ENCODE assay signal across 28 cellular contexts in the genomic region with DNA sequence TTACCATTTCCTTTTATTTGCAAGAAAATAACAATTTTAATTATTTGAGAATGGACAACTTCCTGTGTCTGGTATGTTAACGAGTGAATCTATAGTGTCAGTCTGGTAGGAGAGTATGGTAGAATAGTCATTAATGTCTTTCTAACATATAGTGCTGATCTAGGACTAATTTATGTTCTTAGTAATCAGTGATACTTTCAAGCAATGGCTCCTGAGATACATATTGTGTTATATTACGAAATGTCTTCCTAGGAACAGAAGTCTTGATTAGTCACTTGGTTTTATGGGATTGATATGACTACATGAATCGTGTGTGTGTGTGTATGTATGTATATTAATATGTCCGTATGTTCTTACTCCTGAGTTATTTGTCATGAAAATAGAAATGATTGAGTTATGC.
DNase-seq lines count a peak whose midpoint lies in the region; ATAC-seq, FAIRE-seq and TF ChIP-seq lines count a peak whose summit lies in the region.
"Had no signal": no experiment of that assay in that cellular context is flagged by ENCODE, and none has a peak within 500 bp of the region (broad histone marks: within the 10 kb centered on the region; RNA-seq: fewer than 3 reads in every experiment).

No MANE protein-coding gene starts in this region.

- no peaks in the 10 kb centered on the region for H3K4me1 Mint-ChIP-seq in astrocyte (ENCODE audit: low read depth, unreplicated experiment)
- H3K4me1 Mint-ChIP-seq: H9, T-helper 17 cell, WTC11 had no signal

- H2AFZ ChIP-seq in astrocyte (ENCODE audit: low read depth, low read length), result no peak overlapping the region
- H2AFZ ChIP-seq: parathyroid adenoma had no signal

- TF ChIP-seq CTCF in astrocyte (IDR thresholded peaks at IDR 0.05; ENCODE audit: insufficient read depth, low read depth, low read length), result no peak
- TF ChIP-seq CTCF in foreskin keratinocyte (conservative IDR thresholded peaks at IDR 0.05), result no peak
- no peak for TF ChIP-seq CTCF in dorsolateral prefrontal cortex (IDR thresholded peaks at IDR 0.05 in 54 of 56, conservative IDR thresholded peaks at IDR 0.05 in 2 of 56; ENCODE audit: low read depth in 1 of 56, partially characterized antibody in 56 of 56)

- H3K4me1 ChIP-seq in astrocyte (ENCODE audit: insufficient read depth, low read length) (no peaks in the 10 kb centered on the region), foreskin keratinocyte (peaks cover 11% of the 10 kb centered on the region)
- H3K4me1 ChIP-seq: body of pancreas, parathyroid adenoma, SJCRH30, upper lobe of right lung had no signal

- no peak overlapping the region for H3K27ac Mint-ChIP-seq in astrocyte (ENCODE audit: unreplicated experiment)
- H3K27ac Mint-ChIP-seq: activated CD8-positive, alpha-beta T cell treated with anti-CD3 and anti-CD28 coated beads for 36 hours; activated naive CD4-positive, alpha-beta T cell treated with anti-CD3 and anti-CD28 coated beads, Interleukin-2, amount 50 U/mL, for 72 hours; H9; mesothelial cell of epicardium; natural killer cell treated with Interleukin-12 subunit alpha and Interleukin-12 subunit beta and Interleukin-15 and Interleukin-18, amount 100 ng/mL, for 72 hours; T-helper 17 cell; WTC11 had no signal

- peak; percentile 10 for DNase-seq in GM03348 (ENCODE audit: low spot score)
- peak; percentile 45 for DNase-seq in LHCN-M2 (ENCODE audit: low read depth)
- peak; percentile 0 for DNase-seq in astrocyte (ENCODE audit: low read depth)
- DNase-seq in foreskin keratinocyte, result peak; percentile 40 to 73
- no peak for DNase-seq in dorsolateral prefrontal cortex
- no peak for DNase-seq in HPDE6-E6E7 (ENCODE audit: extremely low spot score)
- DNase-seq in activated effector memory CD4-positive, alpha-beta T cell treated with Interleukin-2 at 50 U/mL for 16 hours, result no peak
- no peak for DNase-seq in NCI-H2196 (lab: John Stamatoyannopoulos, UW; ENCODE audit: unreplicated experiment)
- DNase-seq: activated CD8-positive, alpha-beta T cell treated with anti-CD3 and anti-CD28 coated beads for 36 hours; activated T-cell treated with anti-CD3 and anti-CD28 coated beads, Interleukin-2, amount 50 U/mL, for 1 hour; BE2C; body of pancreas; Calu3; H9; KBM-7; left colon; NCI-H1105; NCI-H69; SJCRH30; stimulated activated CD4-positive, alpha-beta T cell treated with anti-CD3 and anti-CD28 coated beads, Interleukin-4, amount 100 ng/mL, for 24 hours; T-helper 17 cell; upper lobe of right lung had no signal

- no peak overlapping the region for H3K4me3 Mint-ChIP-seq in astrocyte (ENCODE audit: unreplicated experiment)
- H3K4me3 Mint-ChIP-seq: activated CD8-positive, alpha-beta T cell treated with anti-CD3 and anti-CD28 coated beads for 36 hours; H9; mesothelial cell of epicardium; natural killer cell treated with Interleukin-12 subunit alpha and Interleukin-12 subunit beta and Interleukin-15 and Interleukin-18, amount 100 ng/mL, for 72 hours; T-helper 17 cell; WTC11 had no signal

- no peak overlapping the region for H3K4me2 ChIP-seq in astrocyte (ENCODE audit: low read length)

- intact Hi-C loops in dorsolateral prefrontal cortex (cut with DNase I), result no loop called here

- H3K9ac ChIP-seq in astrocyte (ENCODE audit: low read length), result no peak overlapping the region
- H3K9ac ChIP-seq: parathyroid adenoma had no signal

- H3K27ac ChIP-seq in astrocyte (ENCODE audit: low read depth, low read length) (no peak overlapping the region), foreskin keratinocyte (no peak overlapping the region), dorsolateral prefrontal cortex (no peak overlapping the region)
- H3K27ac ChIP-seq: body of pancreas, coronary artery, parathyroid adenoma, SJCRH30, upper lobe of right lung had no signal

- H3K9me3 ChIP-seq in astrocyte (ENCODE audit: insufficient read depth, low read depth, low read length), result no peaks in the 10 kb centered on the region
- H3K9me3 ChIP-seq: BE2C, body of pancreas, SJCRH30, upper lobe of right lung had no signal

- H3K27me3 Mint-ChIP-seq in astrocyte (ENCODE audit: low read depth, unreplicated experiment), result no peaks in the 10 kb centered on the region
- H3K27me3 Mint-ChIP-seq: activated CD8-positive, alpha-beta T cell treated with anti-CD3 and anti-CD28 coated beads for 36 hours; natural killer cell treated with Interleukin-12 subunit alpha and Interleukin-12 subunit beta and Interleukin-15 and Interleukin-18, amount 100 ng/mL, for 72 hours; T-helper 17 cell had no signal

- H4K20me1 ChIP-seq in astrocyte (ENCODE audit: insufficient read depth, low read length), result no peaks in the 10 kb centered on the region

- peak; percentile 56 for ATAC-seq in foreskin keratinocyte
- ATAC-seq: activated CD8-positive, alpha-beta T cell treated with anti-CD3 and anti-CD28 coated beads for 36 hours; activated naive CD4-positive, alpha-beta T cell treated with anti-CD3 and anti-CD28 coated beads, Interleukin-2, amount 50 U/mL, for 72 hours; body of pancreas; left colon; natural killer cell treated with Interleukin-12 subunit alpha and Interleukin-12 subunit beta and Interleukin-15 and Interleukin-18, amount 100 ng/mL, for 72 hours; T-helper 17 cell; upper lobe of right lung; WTC11 had no signal

- H3K27me3 ChIP-seq in astrocyte (ENCODE audit: insufficient read depth, low read length) (no peaks in the 10 kb centered on the region), foreskin keratinocyte (no peaks in the 10 kb centered on the region), dorsolateral prefrontal cortex (no peaks in the 10 kb centered on the region)
- H3K27me3 ChIP-seq: body of pancreas, SJCRH30, upper lobe of right lung had no signal

- no peaks in the 10 kb centered on the region for H3K79me2 ChIP-seq in astrocyte (ENCODE audit: insufficient read depth, low read length)
- H3K79me2 ChIP-seq: parathyroid adenoma had no signal

- peak; percentile 52 for FAIRE-seq in astrocyte (lab: Jason Lieb, UNC)

- no peaks in the 10 kb centered on the region for H3K9me3 Mint-ChIP-seq in astrocyte (ENCODE audit: unreplicated experiment)
- H3K9me3 Mint-ChIP-seq: activated CD8-positive, alpha-beta T cell treated with anti-CD3 and anti-CD28 coated beads for 36 hours; activated naive CD4-positive, alpha-beta T cell treated with anti-CD3 and anti-CD28 coated beads, Interleukin-2, amount 50 U/mL, for 72 hours; H9; natural killer cell treated with Interleukin-12 subunit alpha and Interleukin-12 subunit beta and Interleukin-15 and Interleukin-18, amount 100 ng/mL, for 72 hours; WTC11 had no signal

- H3K36me3 ChIP-seq in astrocyte (ENCODE audit: insufficient read depth, low read length), result no peaks in the 10 kb centered on the region

- H3K4me3 ChIP-seq in astrocyte (ENCODE audit: insufficient read depth, low read depth, low read length), result no peak overlapping the region
- H3K4me3 ChIP-seq in dorsolateral prefrontal cortex, result no peak overlapping the region
- H3K4me3 ChIP-seq: body of pancreas, coronary artery, SJCRH30, upper lobe of right lung had no signal

- H3K36me3 Mint-ChIP-seq in astrocyte (ENCODE audit: low read depth, unreplicated experiment), result no peaks in the 10 kb centered on the region
- H3K36me3 Mint-ChIP-seq: activated naive CD4-positive, alpha-beta T cell treated with anti-CD3 and anti-CD28 coated beads, Interleukin-2, amount 50 U/mL, for 72 hours; natural killer cell treated with Interleukin-12 subunit alpha and Interleukin-12 subunit beta and Interleukin-15 and Interleukin-18, amount 100 ng/mL, for 72 hours had no signal

Comparison
In these comparisons a context has a peak if more than half of its experiments do, and no peak if none do; other contexts are left out.
1. DNase-seq: peak in GM03348 (single experiment), LHCN-M2 (single experiment), astrocyte (single experiment) and foreskin keratinocyte (2 of 2); none in dorsolateral prefrontal cortex (0 of 10), HPDE6-E6E7 (single experiment), activated effector memory CD4-positive, alpha-beta T cell treated with Interleukin-2 at 50 U/mL for 16 hours (single experiment) and NCI-H2196 (single experiment).